ENCODE assay signal across 8 cellular contexts in genomic region chr19:11639602-11640471, GRCh38. TPM values are rescaled to one million over a fixed set of nuclear protein-coding genes. Genes with fewer than 3 reads are reported as not detected.
DNase-seq lines count a peak whose midpoint lies in the region; ATAC-seq, FAIRE-seq and TF ChIP-seq lines count a peak whose summit lies in the region.

No MANE protein-coding gene starts in this region.

- TF ChIP-seq POLR2A in H1 (IDR thresholded peaks at IDR 0.05; ENCODE audit: control extremely low read depth in 1 of 2, low read depth in 2 of 2, low read length in 2 of 2): peak in 1 of 2 experiments; percentile 80; a peak in 2 of 3 replicates

- TF ChIP-seq RAD21 in H1 (IDR thresholded peaks at IDR 0.05 in 1 of 2, conservative IDR thresholded peaks at IDR 0.05 in 1 of 2; ENCODE audit: low read depth in 2 of 2, low read length in 2 of 2): no peak

- H3K79me1 ChIP-seq in H1 (ENCODE audit: low read depth, low read length) (no peaks in the 10 kb centered on the region), mesenchymal stem cell (replicated peaks; ENCODE audit: low read length, poor library complexity, severe bottlenecking) (peaks cover 7% of the 10 kb centered on the region)

- peak; percentile 97 for ATAC-seq in GM19397 (IDR thresholded peaks at IDR 0.05; ENCODE audit: unreplicated experiment)
- ATAC-seq in HG03571 (IDR thresholded peaks at IDR 0.05; ENCODE audit: unreplicated experiment): peak; percentile 62

- CTCF ChIA-PET in H1 (lab: Charles Lee; ENCODE audit: partially characterized antibody): interaction anchor here (0.6 to 1.8 kb wide), 4 partner anchors 17 to 240 kb away, joined by 3 to 5 read pairs (median 4); no protein-coding TSS in a partner anchor

- TF ChIP-seq CTCF in H1 (IDR thresholded peaks at IDR 0.05; ENCODE audit: control extremely low read depth in 1 of 3, insufficient read depth in 1 of 3, low read depth in 1 of 3, low read length in 3 of 3): no peak

- H3K14ac ChIP-seq in H1 (ENCODE audit: insufficient read length): no peak overlapping the region
- no peak overlapping the region for H3K14ac ChIP-seq in mesenchymal stem cell (ENCODE audit: low read length in 2 of 2)

- H4K8ac ChIP-seq in H1 (ENCODE audit: extremely low read depth, insufficient read depth, low read length): peak overlapping the region; percentile 100; the same call in 1 of the 2 replicates
- H4K8ac ChIP-seq in mesenchymal stem cell (ENCODE audit: low read length): no peak overlapping the region

- peak overlapping the region; percentile 97 to 100 (median 98) for H3K4me2 ChIP-seq in BLaER1 treated with 17β-estradiol and CSF1 and Interleukin-3, amounts not matched to agents 10 nM and 100 nM
- H3K4me2 ChIP-seq in H1 (ENCODE audit: insufficient read depth in 1 of 2, low read depth in 2 of 2, low read length in 2 of 2) (peak overlapping the region; percentile 44 to 97), mesenchymal stem cell (ENCODE audit: low read length, poor library complexity, severe bottlenecking) (peak overlapping the region; percentile 100)

- no peaks in the 10 kb centered on the region for H3K79me2 ChIP-seq in H1 (ENCODE audit: control insufficient read depth in 1 of 2, insufficient read depth in 2 of 2, low read length in 2 of 2)

- H2BK120ac ChIP-seq in H1 (replicated peaks; ENCODE audit: low read depth, low read length) (no peak overlapping the region), mesenchymal stem cell (ENCODE audit: low read depth, low read length) (no peak overlapping the region)

- POLR2A ChIA-PET in H1 (lab: Charles Lee; ENCODE audit: partially characterized antibody): interaction anchor here (0.7 to 3.5 kb wide), 8 partner anchors 9 to 81 kb away, joined by 3 to 17 read pairs (median 4); partner anchors contain the start of gene ELOF1

- H2BK20ac ChIP-seq in H1 (ENCODE audit: low read length): no peak overlapping the region

- no peak overlapping the region for H4K91ac ChIP-seq in H1 (replicated peaks; ENCODE audit: insufficient read length, low read length)
- peak overlapping the region; percentile 50 for H4K91ac ChIP-seq in mesenchymal stem cell (ENCODE audit: low read length)

- no peak for FAIRE-seq in H1 (lab: Jason Lieb, UNC)

- 2% methylated on average over 52 of the region's 55 CpGs; no CpG with 5 or more reads in 1 of the 2 experiments for WGBS in H1 (ENCODE audit: extremely low coverage in 1 of 2, insufficient coverage in 1 of 2, insufficient read length in 1 of 2, insufficient replicate concordance in 2 of 2, low coverage in 1 of 2, low lambda C conversion rate in 2 of 2, missing lambda C conversion rate in 1 of 2), 2 experiments
- WGBS in mesenchymal stem cell: under 1% methylated on average over 51 of the region's 55 CpGs

- TF ChIP-seq EP300 in H1 (IDR thresholded peaks at IDR 0.05; ENCODE audit: borderline replicate concordance in 1 of 2, low read depth in 2 of 2, low read length in 2 of 2): no peak

- peaks cover 0 to 28% (median 15%) of the 10 kb centered on the region in 11 experiments; a peak in 13 of 22 replicates for H3K9me3 ChIP-seq in BLaER1 treated with 17β-estradiol and CSF1 and Interleukin-3, amounts not matched to agents 10 nM and 100 nM (replicated peaks in 1 of 11)
- H3K9me3 ChIP-seq in H1 (ENCODE audit: insufficient read depth in 2 of 2, low read depth in 1 of 2, low read length in 1 of 2): no peaks in the 10 kb centered on the region
- H3K9me3 ChIP-seq in mesenchymal stem cell (ENCODE audit: control insufficient read depth, low read length): no peaks in the 10 kb centered on the region

- no peak overlapping the region for H4K5ac ChIP-seq in H1 (ENCODE audit: insufficient read length, low read depth, low read length)

- H2BK5ac ChIP-seq in H1 (ENCODE audit: low read depth, low read length): 0 out of 2 replicates have a peak overlapping the region, but pooled peaks have one; percentile 52
- H2BK5ac ChIP-seq in mesenchymal stem cell (ENCODE audit: low read depth, low read length, poor library complexity, severe bottlenecking): no peak overlapping the region

- H3K4me3 ChIP-seq in BLaER1 treated with 17β-estradiol and CSF1 and Interleukin-3, amounts not matched to agents 10 nM and 100 nM: peak overlapping the region; percentile 62 to 93 (median 82)
- peak overlapping the region; percentile 67 to 98 (median 88) for H3K4me3 ChIP-seq in H1 (ENCODE audit: extremely low read depth in 1 of 4, insufficient read depth in 2 of 4, low read depth in 3 of 4, low read length in 4 of 4)
- peak overlapping the region; percentile 73 to 88 for H3K4me3 ChIP-seq in mesenchymal stem cell (ENCODE audit: insufficient read depth in 1 of 2, low read depth in 1 of 2, low read length in 2 of 2)

- no peaks in the 10 kb centered on the region for H3K27me3 ChIP-seq in BLaER1 treated with 17β-estradiol and CSF1 and Interleukin-3, amounts not matched to agents 10 nM and 100 nM
- H3K27me3 ChIP-seq in H1 (replicated peaks in 1 of 4; ENCODE audit: control insufficient read depth in 3 of 4, extremely low read depth in 1 of 4, insufficient read depth in 3 of 4, low read length in 3 of 4): no peaks in the 10 kb centered on the region
- H3K27me3 ChIP-seq in mesenchymal stem cell (ENCODE audit: control insufficient read depth in 1 of 2, insufficient read depth in 1 of 2, low read length in 2 of 2): no peaks in the 10 kb centered on the region

- H3K4ac ChIP-seq in H1 (replicated peaks; ENCODE audit: insufficient read length, low read depth, low read length) (no peak overlapping the region), mesenchymal stem cell (ENCODE audit: low read depth in 1 of 2, low read length in 2 of 2) (no peak overlapping the region)

- peak overlapping the region; percentile 74 to 88 (median 84) for H3K9ac ChIP-seq in BLaER1 treated with 17β-estradiol and CSF1 and Interleukin-3, amounts not matched to agents 10 nM and 100 nM
- H3K9ac ChIP-seq in H1 (replicated peaks in 1 of 4; ENCODE audit: extremely low read depth in 1 of 4, low read depth in 3 of 4, low read length in 3 of 4): peak overlapping the region; percentile 76 to 96 (median 91)
- peak overlapping the region; percentile 91 for H3K9ac ChIP-seq in mesenchymal stem cell (ENCODE audit: low read length)

- no peak overlapping the region for H3K56ac ChIP-seq in H1 (replicated peaks; ENCODE audit: insufficient read length, low read depth, low read length)

- no peak overlapping the region for H2BK12ac ChIP-seq in H1 (ENCODE audit: low read depth, low read length)
- H2BK12ac ChIP-seq in mesenchymal stem cell (ENCODE audit: low read length in 2 of 2): no peak overlapping the region

- H3K27ac ChIP-seq in BLaER1 treated with 17β-estradiol and CSF1 and Interleukin-3, amounts not matched to agents 10 nM and 100 nM: peak overlapping the region in 9 of 11 experiments; percentile 59 to 82 (median 75); a peak in 19 of 22 replicates
- H3K27ac ChIP-seq in H1 (ENCODE audit: low read depth, low read length) (peak overlapping the region; percentile 67; the same call in 1 of the 2 replicates), mesenchymal stem cell (ENCODE audit: low read length, poor library complexity, severe bottlenecking) (no peak overlapping the region)

- no peaks in the 10 kb centered on the region for H3K23me2 ChIP-seq in H1 (ENCODE audit: low read depth, low read length)

- DNase-seq in NCI-H774 (lab: John Stamatoyannopoulos, UW) (peak; percentile 96), H1 (ENCODE audit: low read depth in 1 of 2, low spot score in 2 of 2) (peak; percentile 85 to 99), mesenchymal stem cell (peak; percentile 93)
- DNase-seq in activated CD8-positive, alpha-beta memory T cell treated with anti-CD3 and anti-CD28 coated beads for 24 hours: peak; percentile 95
- DNase-seq in stimulated activated CD8-positive, alpha-beta memory T cell treated with anti-CD3 and anti-CD28 coated beads, Interleukin-12 subunit alpha, Interleukin-12 subunit beta, amount 100 ng/mL, for 1 hour (ENCODE audit: low read depth): peak; percentile 78

- H3K4me1 ChIP-seq in BLaER1 treated with 17β-estradiol and CSF1 and Interleukin-3, amounts not matched to agents 10 nM and 100 nM: peaks cover 0 to 20% (median 13%) of the 10 kb centered on the region in 10 experiments; a peak in 14 of 20 replicates
- H3K4me1 ChIP-seq in H1 (replicated peaks in 1 of 4; ENCODE audit: control insufficient read depth in 3 of 4, insufficient read depth in 4 of 4, low read length in 3 of 4): peaks cover 0 to 5% (median under 1%) of the 10 kb centered on the region in 4 experiments; a peak in 3 of 7 replicates
- H3K4me1 ChIP-seq in mesenchymal stem cell (ENCODE audit: control insufficient read depth, insufficient read depth, low read depth, low read length): peaks cover 5% of the 10 kb centered on the region

- H2AK5ac ChIP-seq in H1 (ENCODE audit: low read depth, low read length): no peak overlapping the region
- no peak overlapping the region for H2AK5ac ChIP-seq in mesenchymal stem cell (ENCODE audit: low read length, severe bottlenecking)

- H2BK15ac ChIP-seq in H1 (ENCODE audit: low read length): no peak overlapping the region
- H2BK15ac ChIP-seq in mesenchymal stem cell (ENCODE audit: low read depth, poor library complexity, severe bottlenecking): no peak overlapping the region

- peaks cover 0 to 15% (median 6%) of the 10 kb centered on the region in 11 experiments; a peak in 8 of 22 replicates for H3K36me3 ChIP-seq in BLaER1 treated with 17β-estradiol and CSF1 and Interleukin-3, amounts not matched to agents 10 nM and 100 nM
- H3K36me3 ChIP-seq in H1 (ENCODE audit: control insufficient read depth in 2 of 4, insufficient read depth in 4 of 4, low read length in 3 of 4) (no peaks in the 10 kb centered on the region), mesenchymal stem cell (ENCODE audit: control insufficient read depth in 1 of 2, insufficient read depth in 2 of 2, low read depth in 1 of 2, low read length in 2 of 2) (no peaks in the 10 kb centered on the region)

- no peaks in the 10 kb centered on the region for H4K20me1 ChIP-seq in BLaER1 treated with 17β-estradiol and CSF1 and Interleukin-3, amounts not matched to agents 10 nM and 100 nM
- H4K20me1 ChIP-seq in H1 (replicated peaks in 1 of 2; ENCODE audit: control insufficient read depth in 1 of 2, insufficient read depth in 2 of 2, low read length in 2 of 2): no peaks in the 10 kb centered on the region

- H3K23ac ChIP-seq in H1 (ENCODE audit: insufficient read length) (no peak overlapping the region), mesenchymal stem cell (ENCODE audit: low read length in 2 of 2) (no peak overlapping the region)

- H2AFZ ChIP-seq in H1 (ENCODE audit: low read length) (peak overlapping the region; percentile 90), mesenchymal stem cell (ENCODE audit: low read depth, low read length) (peak overlapping the region; percentile 79)

- H3K18ac ChIP-seq in H1 (ENCODE audit: extremely low read depth, low read length) (peak overlapping the region; percentile 56; the same call in 1 of the 2 replicates), mesenchymal stem cell (ENCODE audit: low read depth in 1 of 2, low read length in 2 of 2) (peak overlapping the region in 1 of 2 experiments; percentile 12)

RNA-seq across cellular contexts. Expression of gene ZNF627, which starts 42.6 kb away (rescaled TPM):
- total RNA-seq in H1 (2021; fragmentation: NEBNext Ultra II Directional; extraction: Animal tissue kit (Norgen Biotek cat#: 25700)): 13.7 and 15.8 TPM in 2 replicates
- polyA plus RNA-seq in H1 (2011; rRNA removed): 5.4 and 7.2 TPM in 2 replicates
- 7.5 TPM for polyA plus RNA-seq in H1 (2011; cell fraction: cytosol; rRNA removed)
- polyA plus RNA-seq in H1 (2011; cell fraction: nucleus; rRNA removed): 3.6 TPM
- 7.7 to 10.1 TPM (median 8.7 TPM) in 4 replicates for polyA plus RNA-seq in H1 (2012, experiment 1 of 2)
- polyA plus RNA-seq in H1 (2012, experiment 2 of 2): 0.71 TPM
- polyA plus RNA-seq in H1 (2013, experiment 1 of 2): 6.8 TPM
- 7.1 TPM for polyA plus RNA-seq in H1 (2013, experiment 2 of 2)
- polyA minus RNA-seq in H1 (2011; rRNA and poly(A)+ RNA removed): 17.5 and 26.4 TPM in 2 replicates
- polyA minus RNA-seq in H1 (2011; cell fraction: cytosol; rRNA and poly(A)+ RNA removed): 11.2 TPM
- 9.8 TPM for polyA minus RNA-seq in H1 (2011; cell fraction: nucleus; rRNA and poly(A)+ RNA removed)
- 6.7 TPM for polyA plus RNA-seq in mesenchymal stem cell (2013, experiment 1 of 2)
- 6.6 TPM for polyA plus RNA-seq in mesenchymal stem cell (2013, experiment 2 of 2)
